In genomic region chr7:27872281-27873005, GRCh38 we compare ENCODE assay signal across 16 cellular contexts.
DNase-seq lines count a peak whose midpoint lies in the region; ATAC-seq, FAIRE-seq and TF ChIP-seq lines count a peak whose summit lies in the region.
"Had no signal": no experiment of that assay in that cellular context is flagged by ENCODE, and none has a peak within 500 bp of the region (broad histone marks: within the 10 kb centered on the region; RNA-seq: fewer than 3 reads in every experiment).

No MANE protein-coding gene starts in this region.

- peak overlapping the region; percentile 74 for H3K4me2 ChIP-seq in BLaER1
- H3K4me2 ChIP-seq: A549 had no signal

- H3K9ac ChIP-seq in BLaER1 = no peak overlapping the region

- H4K20me1 ChIP-seq in BLaER1 = no peaks in the 10 kb centered on the region

- H3K4me1 ChIP-seq in BLaER1 = peaks cover 98% of the 10 kb centered on the region
- H3K4me1 ChIP-seq in pancreas = peaks cover 34 to 51% (median 50%) of the 10 kb centered on the region in 3 donors

- no peak for TF ChIP-seq CTCF in VCaP (conservative IDR thresholded peaks at IDR 0.05)
- no peak for TF ChIP-seq CTCF in pancreas (IDR thresholded peaks at IDR 0.05)

- DNase-seq in fibroblast of gingiva (ENCODE audit: low read depth) (peak; percentile 7), pancreas (peak in 2 of 6 donors; percentile 54 to 55), EL (no peak), activated T-cell treated with anti-CD3 and anti-CD28 coated beads for 4 hours (no peak)
- DNase-seq: CD8-positive, alpha-beta memory T cell; NCI-H1417; NCI-H2081 treated with DMSO at 0.1 percent for 48 hours; NCI-H2227 treated with DMSO at 0.1 percent for 48 hours; NCI-H526; PC-3 had no signal

- peaks cover 4% of the 10 kb centered on the region; the same call in 1 of the 2 replicates for H3K9me3 ChIP-seq in BLaER1
- no peaks in the 10 kb centered on the region for H3K9me3 ChIP-seq in pancreas
- H3K9me3 ChIP-seq: A549, HAP-1, SJSA1 had no signal

- H3K36me3 ChIP-seq in BLaER1 = no peaks in the 10 kb centered on the region
- H3K36me3 ChIP-seq in pancreas = no peaks in the 10 kb centered on the region
- H3K36me3 ChIP-seq: HAP-1, SJSA1 had no signal

- FAIRE-seq in pancreas (lab: Jason Lieb, UNC) = no peak
- FAIRE-seq: A549 had no signal

- ATAC-seq in pancreas (peak in 3 of 4 donors; percentile 2 to 43 (median 17)), HG03045 (IDR thresholded peaks at IDR 0.05; ENCODE audit: unreplicated experiment) (no peak)
- ATAC-seq: A549, PC-3 had no signal

- no peaks in the 10 kb centered on the region; the same call in 1 of the 2 replicates for H3K27me3 ChIP-seq in BLaER1
- no peaks in the 10 kb centered on the region for H3K27me3 ChIP-seq in pancreas

- 22 to 26% methylated on average over 11 of the region's 11 CpGs for whole genome bisulfite sequencing in pancreas, 2 donors

- peak overlapping the region; percentile 68 for H3K27ac ChIP-seq in BLaER1
- peak overlapping the region; percentile 27; the same call in 1 of the 2 replicates for H3K27ac ChIP-seq in VCaP
- H3K27ac ChIP-seq in pancreas = peak overlapping the region; percentile 52 to 84 (median 68)
- H3K27ac ChIP-seq: A549, SJSA1 had no signal

- intact Hi-C loops in pancreas (cut with DNase I) = no loop called here

- H3K4me3 ChIP-seq in BLaER1 (peak overlapping the region; percentile 31; the same call in 1 of the 2 replicates), pancreas (no peak overlapping the region)
- H3K4me3 ChIP-seq: A549, HAP-1, SJSA1 had no signal
